In the genomic region with DNA sequence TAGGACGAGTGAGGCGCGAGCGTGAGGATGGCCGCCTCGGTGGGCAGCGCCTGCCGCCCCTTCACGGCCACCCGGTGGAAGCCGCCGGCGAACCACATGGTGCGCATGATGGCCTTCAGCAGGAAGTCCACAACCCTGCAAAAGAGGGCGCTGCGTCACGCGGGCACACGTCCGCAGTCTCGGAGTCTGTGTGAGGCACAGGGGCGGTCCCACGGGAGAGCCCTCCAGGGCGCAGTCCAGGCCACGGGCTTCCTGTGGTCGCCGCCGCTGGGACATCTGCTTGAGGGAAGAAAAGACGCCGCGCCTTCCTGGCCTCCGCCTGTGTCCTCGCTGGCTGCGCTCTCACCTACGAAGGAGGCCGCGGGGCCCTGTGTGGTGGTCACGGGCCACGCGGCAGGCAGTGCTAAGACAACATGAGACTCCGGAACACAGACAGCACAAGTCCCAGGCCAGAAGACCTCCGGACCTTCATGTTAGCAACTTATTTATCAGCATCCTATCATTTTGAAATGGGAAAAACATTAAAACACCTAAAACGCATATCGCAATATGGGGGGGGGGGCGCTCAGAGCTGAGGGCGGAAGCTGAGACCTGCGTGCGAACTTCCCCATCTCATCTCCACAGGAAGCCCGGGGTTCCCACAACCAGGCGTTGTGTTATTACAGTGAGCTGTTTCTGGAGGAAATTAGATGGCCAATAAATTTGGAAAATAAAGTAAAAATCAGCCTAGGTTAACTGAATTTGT, we compare ENCODE assay signal across 8 cellular contexts. TPM values are rescaled to one million over a fixed set of nuclear protein-coding genes. Genes with fewer than 3 reads are reported as not detected.
A peak's percentile ranks its signal among the peaks of the same experiment; 100 is the strongest.
DNase-seq lines count a peak whose midpoint lies in the region; ATAC-seq, FAIRE-seq and TF ChIP-seq lines count a peak whose summit lies in the region.

No MANE protein-coding gene starts in this region.

- CTCF ChIA-PET in CD8-positive, alpha-beta memory T cell (lab: Charles Lee): interaction anchor here (1.0 kb wide), 1 partner anchor 149 kb away, joined by 4 read pairs; no protein-coding TSS in a partner anchor

- no peaks in the 10 kb centered on the region for H3K27me3 ChIP-seq in CD8-positive, alpha-beta memory T cell (ENCODE audit: insufficient read depth, low read length, poor library complexity, severe bottlenecking)

- no peak for FAIRE-seq in HTR-8/SVneo (lab: Jason Lieb, UNC)

- peaks cover 22% of the 10 kb centered on the region for H3K4me1 ChIP-seq in CD8-positive, alpha-beta memory T cell (ENCODE audit: insufficient read depth, low read length)

- no peak overlapping the region for H3K4me3 ChIP-seq in CD8-positive, alpha-beta memory T cell (ENCODE audit: low read length)
- no peak overlapping the region for H3K4me3 ChIP-seq in foreskin fibroblast (ENCODE audit: low read depth in 1 of 2, low read length in 2 of 2)

- ATAC-seq in GM19463 (IDR thresholded peaks at IDR 0.05; ENCODE audit: unreplicated experiment) (peak; percentile 28), HG03521 (IDR thresholded peaks at IDR 0.05; ENCODE audit: unreplicated experiment) (peak; percentile 37)
- ATAC-seq in central memory CD8-positive, alpha-beta T cell (replicated peaks; ENCODE audit: extremely low read depth, poor library complexity, severe bottlenecking): peak; percentile 25

- H3K36me3 Mint-ChIP-seq in CD8-positive, alpha-beta memory T cell: peaks cover 0 to 92% (median 16%) of the 10 kb centered on the region in 3 donors
- peaks cover 50% of the 10 kb centered on the region for H3K36me3 Mint-ChIP-seq in central memory CD8-positive, alpha-beta T cell (ENCODE audit: insufficient read depth)

- no peaks in the 10 kb centered on the region for H3K9me3 Mint-ChIP-seq in CD8-positive, alpha-beta memory T cell
- no peaks in the 10 kb centered on the region for H3K9me3 Mint-ChIP-seq in central memory CD8-positive, alpha-beta T cell

- H3K9me3 ChIP-seq in CD8-positive, alpha-beta memory T cell (ENCODE audit: low read length): no peaks in the 10 kb centered on the region

- peak overlapping the region; percentile 80 to 99 (median 92) for H3K27ac Mint-ChIP-seq in CD8-positive, alpha-beta memory T cell
- peak overlapping the region; percentile 94 for H3K27ac Mint-ChIP-seq in central memory CD8-positive, alpha-beta T cell (ENCODE audit: low read depth)

- DNase-seq in CD8-positive, alpha-beta memory T cell: peak; percentile 26 to 68 (median 57)
- no peak for DNase-seq in central memory CD8-positive, alpha-beta T cell (ENCODE audit: low spot score in 2 of 2)
- DNase-seq in foreskin fibroblast (no peak), NCI-H524 treated with DMSO at 0.1 percent for 48 hours (lab: John Stamatoyannopoulos, UW) (no peak), HTR-8/SVneo (ENCODE audit: insufficient read length, low spot score) (no peak)
- no peak for DNase-seq in stimulated activated CD4-positive, alpha-beta T cell treated with anti-CD3 and anti-CD28 coated beads, Interleukin-2, amount 100 ng/mL, for 48 hours

- no peaks in the 10 kb centered on the region for H3K27me3 Mint-ChIP-seq in CD8-positive, alpha-beta memory T cell
- no peaks in the 10 kb centered on the region for H3K27me3 Mint-ChIP-seq in central memory CD8-positive, alpha-beta T cell

- POLR2A ChIA-PET in CD8-positive, alpha-beta memory T cell (lab: Charles Lee): interaction anchor here (0.7 to 1.1 kb wide), 2 partner anchors 29 to 41 kb away, joined by 3 to 4 read pairs; partner anchors contain the start of gene LPCAT1

- TF ChIP-seq CTCF in foreskin fibroblast (IDR thresholded peaks at IDR 0.05; ENCODE audit: low read depth, low read length): no peak

- H3K36me3 ChIP-seq in CD8-positive, alpha-beta memory T cell (ENCODE audit: insufficient read depth, low read length): peaks cover 31% of the 10 kb centered on the region

- H3K27ac ChIP-seq in CD8-positive, alpha-beta memory T cell (ENCODE audit: low read depth, low read length): peak overlapping the region; percentile 9

- peak overlapping the region; percentile 50 to 87 (median 69) for H3K4me3 Mint-ChIP-seq in CD8-positive, alpha-beta memory T cell
- peak overlapping the region; percentile 40 for H3K4me3 Mint-ChIP-seq in central memory CD8-positive, alpha-beta T cell

- peaks cover 55 to 97% (median 82%) of the 10 kb centered on the region in 3 donors for H3K4me1 Mint-ChIP-seq in CD8-positive, alpha-beta memory T cell
- peaks cover 82% of the 10 kb centered on the region for H3K4me1 Mint-ChIP-seq in central memory CD8-positive, alpha-beta T cell

RNA-seq across cellular contexts. Expression of gene LPCAT1, which starts 28.8 kb away (rescaled TPM):
- 100 to 1,000 TPM in 1 of 2 experiments, 10 to 100 TPM in 1; 92.5 to 101 TPM for total RNA-seq in CD8-positive, alpha-beta memory T cell
- 95.9 TPM for polyA plus RNA-seq in CD8-positive, alpha-beta memory T cell

RNA-seq across cellular contexts. Expression of gene SLC6A3, which starts 49.7 kb away (rescaled TPM):
- not detected for total RNA-seq in CD8-positive, alpha-beta memory T cell
- not detected for polyA plus RNA-seq in CD8-positive, alpha-beta memory T cell

Comparison
In these comparisons a context has a peak if more than half of its experiments do, and no peak if none do; other contexts are left out.
1. DNase-seq: peak in CD8-positive, alpha-beta memory T cell (5 of 5); none in central memory CD8-positive, alpha-beta T cell (0 of 2), foreskin fibroblast (0 of 2), NCI-H524 treated with DMSO at 0.1 percent for 48 hours (single experiment), stimulated activated CD4-positive, alpha-beta T cell treated with anti-CD3 and anti-CD28 coated beads, Interleukin-2, amount 100 ng/mL, for 48 hours (0 of 2) and HTR-8/SVneo (single experiment).
2. Peak in every context shown above with its lines, with median percentiles within 50 percentile points of each other: ATAC-seq.